ENCODE assay signal across 8 cellular contexts in the genomic region with DNA sequence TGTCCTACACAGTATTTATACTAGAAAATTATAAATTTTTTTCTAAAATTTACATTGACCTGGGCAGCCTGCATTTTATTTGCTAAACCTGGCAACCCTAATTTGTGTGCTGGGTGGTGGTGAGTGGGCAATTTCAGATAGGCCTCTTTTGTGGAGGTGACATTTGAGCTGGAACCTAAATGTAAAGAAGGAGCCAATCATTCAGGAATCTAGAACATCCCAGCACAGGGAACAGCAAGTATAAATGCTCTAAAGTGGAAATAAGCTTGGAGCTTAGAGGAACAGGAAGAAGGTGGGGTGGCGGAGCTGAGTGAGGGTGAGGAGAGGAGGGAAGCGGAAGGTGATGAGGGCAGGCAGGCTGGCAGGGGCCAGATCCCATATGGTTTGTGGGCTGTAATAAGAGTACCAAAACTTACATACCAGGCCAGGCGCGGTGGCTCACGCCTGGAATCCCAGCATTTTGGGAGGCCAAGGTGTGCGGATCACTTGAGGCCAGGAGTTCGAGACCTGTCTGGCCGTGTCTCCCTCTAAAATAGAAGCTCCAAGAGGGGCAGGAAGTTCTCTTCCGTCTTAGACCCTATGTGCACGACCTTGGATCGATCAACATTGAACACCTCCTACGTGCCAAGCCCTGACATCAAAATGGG. TPM values are rescaled to one million over a fixed set of nuclear protein-coding genes. Genes with fewer than 3 reads are reported as not detected.
DNase-seq lines count a peak whose midpoint lies in the region; ATAC-seq and TF ChIP-seq lines count a peak whose summit lies in the region.

No MANE protein-coding gene starts in this region.

- TF ChIP-seq CTCF in 22Rv1 (IDR thresholded peaks at IDR 0.05) (no peak), OCI-LY7 (conservative IDR thresholded peaks at IDR 0.05; ENCODE audit: low read length) (no peak), thoracic aorta (IDR thresholded peaks at IDR 0.05) (no peak)

- peak overlapping the region; percentile 96 for H3K4me3 ChIP-seq in OCI-LY7 (ENCODE audit: low read depth, low read length, poor library complexity, severe bottlenecking)
- H3K4me3 ChIP-seq in thoracic aorta: peak overlapping the region; percentile 99

- peaks cover 48% of the 10 kb centered on the region for H3K79me2 ChIP-seq in OCI-LY7 (ENCODE audit: insufficient read depth, low read depth, low read length)

- ATAC-seq in GM18907 (IDR thresholded peaks at IDR 0.05; ENCODE audit: unreplicated experiment) (peak; percentile 22), thoracic aorta (ENCODE audit: insufficient number of reproducible peaks, low FRiP score, low read depth) (no peak)

- H3K36me3 ChIP-seq in OCI-LY7 (ENCODE audit: insufficient read depth, low read length) (peaks cover 29% of the 10 kb centered on the region), thoracic aorta (no peaks in the 10 kb centered on the region)

- POLR2A ChIA-PET in OCI-LY7 (lab: Charles Lee): interaction anchor here (0.9 to 1.2 kb wide), 4 partner anchors 10 to 234 kb away, joined by 3 read pairs; no protein-coding TSS in a partner anchor

- peaks cover 17% of the 10 kb centered on the region; the same call in 1 of the 2 replicates for H4K20me1 ChIP-seq in OCI-LY7 (ENCODE audit: insufficient read depth, low read length)

- no peaks in the 10 kb centered on the region for H3K9me2 ChIP-seq in OCI-LY7 (ENCODE audit: insufficient read depth, low read length)

- intact Hi-C loops in OCI-LY7 (cut with micrococcal nuclease; ENCODE audit: unreplicated experiment): loop anchor here (5.0 to 10.0 kb wide), 2 partner anchors 172 to 1691 kb away; a partner anchor contains a TSS

- TSS peak; percentile 91 for BruUV-seq in OCI-LY7 (replicated peaks; lab: Mats Ljungman, UMichigan)

- peaks cover 17% of the 10 kb centered on the region; the same call in 1 of the 2 replicates for H3K9me3 ChIP-seq in OCI-LY7 (ENCODE audit: low read length)
- no peaks in the 10 kb centered on the region for H3K9me3 ChIP-seq in thoracic aorta

- DNase-seq in OCI-LY7 (ENCODE audit: low spot score): peak; percentile 37
- DNase-seq in medulla oblongata (ENCODE audit: extremely low spot score): peak; percentile 48
- DNase-seq in thoracic aorta (ENCODE audit: low spot score): no peak
- DNase-seq in G401 (ENCODE audit: low spot score): no peak
- no peak for DNase-seq in NCI-H1105 (lab: John Stamatoyannopoulos, UW)

- H3K27ac ChIP-seq in 22Rv1 (peak overlapping the region; percentile 87), OCI-LY7 (ENCODE audit: low read depth, low read length, poor library complexity, severe bottlenecking) (peak overlapping the region; percentile 88), cingulate gyrus (ENCODE audit: low read depth, low read length) (peak overlapping the region; percentile 97), thoracic aorta (peak overlapping the region; percentile 81)

- peak overlapping the region; percentile 88 for H3K4me2 ChIP-seq in OCI-LY7 (ENCODE audit: low read length)

- H3K27me3 ChIP-seq in thoracic aorta (replicated peaks; ENCODE audit: insufficient read depth): no peaks in the 10 kb centered on the region

- in situ Hi-C loops in G401 (cut with HindIII; ENCODE audit: low sequenced_read_pairs): loop anchor here (10.0 kb wide), 1 partner anchor 51 kb away; no protein-coding TSS in a partner anchor

- H3K4me1 ChIP-seq in OCI-LY7 (ENCODE audit: insufficient read depth, low read length, poor library complexity, severe bottlenecking) (peaks cover 22% of the 10 kb centered on the region), thoracic aorta (ENCODE audit: control insufficient read depth in 1 of 2, low read depth in 2 of 2) (peaks cover 0 to 11% of the 10 kb centered on the region in 2 donors)

- CTCF ChIA-PET in OCI-LY7 (lab: Charles Lee; ENCODE audit: unreplicated experiment): no interaction called here

- peak overlapping the region; percentile 89 for H2AFZ ChIP-seq in OCI-LY7 (ENCODE audit: low read length)

RNA-seq across cellular contexts. Expression of a gene that starts 0.5 kb away (rescaled TPM):
- 90.2 and 104 TPM in 2 replicates for total RNA-seq in OCI-LY7 (2014; rRNA removed; shearing (Covaris generic))
- total RNA-seq in OCI-LY7 (2022) (144 and 145 TPM in 2 replicates), thoracic aorta (10 to 100 TPM; 24.6 to 31.3 TPM)
- 153 and 238 TPM in 2 replicates for total RNA-seq in G401 (2014; rRNA removed; shearing (Covaris generic))

Comparison
In these comparisons a context has a peak if more than half of its experiments do, and no peak if none do; other contexts are left out.
1. DNase-seq: peak in OCI-LY7 (single experiment) and medulla oblongata (single experiment); none in thoracic aorta (single experiment), G401 (single experiment) and NCI-H1105 (single experiment).
2. Peak in every context shown above with its lines, with median percentiles within 50 percentile points of each other: H3K27ac ChIP-seq.